8 cellular contexts compared by ENCODE assay signal in the genomic region with DNA sequence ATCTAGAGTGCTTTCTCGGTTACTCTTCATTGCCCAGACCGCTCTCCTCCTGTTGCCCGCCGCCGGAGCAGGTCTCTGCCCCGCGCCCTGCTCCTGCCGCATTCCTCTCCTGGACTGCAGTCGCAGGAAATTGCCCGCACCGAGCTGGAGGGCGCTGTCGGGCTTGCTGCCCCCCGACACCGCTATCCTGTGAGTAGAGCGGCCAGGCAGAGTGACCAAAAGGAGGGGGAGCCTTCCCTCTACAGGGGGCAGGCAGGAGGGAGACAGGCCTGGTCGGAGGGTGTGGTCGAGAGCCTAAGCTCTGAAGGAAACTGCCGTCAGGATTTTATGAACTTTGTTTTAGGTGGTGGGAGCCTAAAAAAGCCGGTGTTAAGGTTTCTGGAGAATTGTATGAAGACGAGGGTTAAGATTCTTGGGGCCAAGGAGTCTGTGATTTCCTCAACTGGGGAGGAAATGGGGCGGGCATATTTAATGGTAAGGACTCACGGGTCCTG. TPM values are rescaled to one million over a fixed set of nuclear protein-coding genes. Genes with fewer than 3 reads are reported as not detected.
DNase-seq lines count a peak whose midpoint lies in the region; ATAC-seq, FAIRE-seq and TF ChIP-seq lines count a peak whose summit lies in the region.

No MANE protein-coding gene starts in this region.

- intact Hi-C loops in pancreas (cut with DNase I), result no loop called here

- no peaks in the 10 kb centered on the region for H3K9me3 Mint-ChIP-seq in WTC11
- peaks cover 14% of the 10 kb centered on the region for H3K9me3 Mint-ChIP-seq in glutamatergic neuron (ENCODE audit: unreplicated experiment)

- H3K27ac Mint-ChIP-seq in WTC11 (peak overlapping the region; percentile 97), glutamatergic neuron (ENCODE audit: unreplicated experiment) (peak overlapping the region; percentile 99)

- peak overlapping the region; percentile 64 to 85 (median 80) for H3K4me3 ChIP-seq in pancreas

- peak overlapping the region; percentile 78 to 89 (median 86) for H3K27ac ChIP-seq in pancreas

- H3K27me3 ChIP-seq in pancreas, result no peaks in the 10 kb centered on the region

- no peak for FAIRE-seq in pancreas (lab: Jason Lieb, UNC)

- peaks cover 7 to 15% (median 7%) of the 10 kb centered on the region in 3 donors for H3K4me1 ChIP-seq in pancreas

- CTCF ChIA-PET in WTC11 (lab: Charles Lee), result interaction anchor here (0.5 to 3.6 kb wide), 68 partner anchors 9 to 399 kb away, joined by 3 to 149 read pairs (median 6); a partner anchor contains a TSS

- DNase-seq in CMK (ENCODE audit: low read depth) (peak; percentile 61), WTC11 (ENCODE audit: low spot score) (peak; percentile 81), glutamatergic neuron (no peak), pancreas (peak in 1 of 6 donors; percentile 55), DMS153 (lab: John Stamatoyannopoulos, UW) (no peak)
- no peak for DNase-seq in stimulated activated naive CD4-positive, alpha-beta T cell treated with Interleukin-2 at 50 U/mL for 16 hours (lab: John Stamatoyannopoulos, UW)

- no peaks in the 10 kb centered on the region for H3K27me3 Mint-ChIP-seq in WTC11 (ENCODE audit: low read depth)
- H3K27me3 Mint-ChIP-seq in glutamatergic neuron (ENCODE audit: unreplicated experiment), result peaks cover 8% of the 10 kb centered on the region

- POLR2A ChIA-PET in WTC11 (lab: Charles Lee), result interaction anchor here (0.6 to 1.8 kb wide), 11 partner anchors 28 to 683 kb away, joined by 3 to 36 read pairs (median 4); no protein-coding TSS in a partner anchor

- H3K4me3 Mint-ChIP-seq in WTC11 (peak overlapping the region; percentile 98), glutamatergic neuron (ENCODE audit: unreplicated experiment) (peak overlapping the region; percentile 100)

- 0% methylated on average over 23 of the region's 23 CpGs for whole genome bisulfite sequencing in pancreas, 2 donors

- TF ChIP-seq CTCF in WTC11 (IDR thresholded peaks at IDR 0.05) (no peak), glutamatergic neuron (IDR thresholded peaks at IDR 0.05; ENCODE audit: partially characterized antibody, unreplicated experiment) (no peak), pancreas (IDR thresholded peaks at IDR 0.05) (no peak)

- no peaks in the 10 kb centered on the region for H3K36me3 ChIP-seq in pancreas

- no peaks in the 10 kb centered on the region for H3K9me3 ChIP-seq in pancreas

- H3K36me3 Mint-ChIP-seq in WTC11 (peaks cover 12% of the 10 kb centered on the region), glutamatergic neuron (ENCODE audit: unreplicated experiment) (peaks cover under 1% of the 10 kb centered on the region)

- ATAC-seq in GM19043 (IDR thresholded peaks at IDR 0.05; ENCODE audit: low read depth, unreplicated experiment) (peak; percentile 21), HG03378 (IDR thresholded peaks at IDR 0.05; ENCODE audit: unreplicated experiment) (peak; percentile 10), WTC11 (peak; percentile 51), pancreas (peak in 2 of 4 donors; percentile 64 to 73)

- H3K4me1 Mint-ChIP-seq in WTC11 (peaks cover 29% of the 10 kb centered on the region), glutamatergic neuron (ENCODE audit: low read depth, unreplicated experiment) (peaks cover 5% of the 10 kb centered on the region)

TF ChIP-seq in WTC11, 78 proteins besides CTCF, POLR2A, EP300 and RAD21:
- 0 out of 2 replicates have a peak, but pooled peaks have one; percentile 37 for TF ChIP-seq CREM (CRISPR knock-in tag; IDR thresholded peaks at IDR 0.05)
- no peak for TF ChIP-seq OVOL2 (CRISPR knock-in tag; IDR thresholded peaks at IDR 0.05; ENCODE audit: borderline replicate concordance)
- TF ChIP-seq, protein P1, sequence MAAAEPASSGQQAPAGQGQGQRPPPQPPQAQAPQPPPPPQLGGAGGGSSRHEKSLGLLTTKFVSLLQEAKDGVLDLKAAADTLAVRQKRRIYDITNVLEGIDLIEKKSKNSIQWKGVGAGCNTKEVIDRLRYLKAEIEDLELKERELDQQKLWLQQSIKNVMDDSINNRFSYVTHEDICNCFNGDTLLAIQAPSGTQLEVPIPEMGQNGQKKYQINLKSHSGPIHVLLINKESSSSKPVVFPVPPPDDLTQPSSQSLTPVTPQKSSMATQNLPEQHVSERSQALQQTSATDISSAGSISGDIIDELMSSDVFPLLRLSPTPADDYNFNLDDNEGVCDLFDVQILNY (CRISPR knock-in tag; IDR thresholded peaks at IDR 0.05), result 0 out of 2 replicates have a peak, but pooled peaks have one; percentile 66
- 0 out of 2 replicates have a peak, but pooled peaks have one; percentile 10 for TF ChIP-seq SP1 (CRISPR knock-in tag; conservative IDR thresholded peaks at IDR 0.05)
- TF ChIP-seq, protein P2, sequence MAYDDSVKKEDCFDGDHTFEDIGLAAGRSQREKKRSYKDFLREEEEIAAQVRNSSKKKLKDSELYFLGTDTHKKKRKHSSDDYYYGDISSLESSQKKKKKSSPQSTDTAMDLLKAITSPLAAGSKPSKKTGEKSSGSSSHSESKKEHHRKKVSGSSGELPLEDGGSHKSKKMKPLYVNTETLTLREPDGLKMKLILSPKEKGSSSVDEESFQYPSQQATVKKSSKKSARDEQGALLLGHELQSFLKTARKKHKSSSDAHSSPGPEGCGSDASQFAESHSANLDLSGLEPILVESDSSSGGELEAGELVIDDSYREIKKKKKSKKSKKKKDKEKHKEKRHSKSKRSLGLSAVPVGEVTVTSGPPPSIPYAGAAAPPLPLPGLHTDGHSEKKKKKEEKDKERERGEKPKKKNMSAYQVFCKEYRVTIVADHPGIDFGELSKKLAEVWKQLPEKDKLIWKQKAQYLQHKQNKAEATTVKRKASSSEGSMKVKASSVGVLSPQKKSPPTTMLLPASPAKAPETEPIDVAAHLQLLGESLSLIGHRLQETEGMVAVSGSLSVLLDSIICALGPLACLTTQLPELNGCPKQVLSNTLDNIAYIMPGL (CRISPR knock-in tag; IDR thresholded peaks at IDR 0.05), result peak; percentile 86
- no peak for TF ChIP-seq JUN (CRISPR knock-in tag; IDR thresholded peaks at IDR 0.05)
- TF ChIP-seq IRF2 (CRISPR knock-in tag; IDR thresholded peaks at IDR 0.05; ENCODE audit: borderline replicate concordance, low read depth), result no peak
- TF ChIP-seq, protein P3, sequence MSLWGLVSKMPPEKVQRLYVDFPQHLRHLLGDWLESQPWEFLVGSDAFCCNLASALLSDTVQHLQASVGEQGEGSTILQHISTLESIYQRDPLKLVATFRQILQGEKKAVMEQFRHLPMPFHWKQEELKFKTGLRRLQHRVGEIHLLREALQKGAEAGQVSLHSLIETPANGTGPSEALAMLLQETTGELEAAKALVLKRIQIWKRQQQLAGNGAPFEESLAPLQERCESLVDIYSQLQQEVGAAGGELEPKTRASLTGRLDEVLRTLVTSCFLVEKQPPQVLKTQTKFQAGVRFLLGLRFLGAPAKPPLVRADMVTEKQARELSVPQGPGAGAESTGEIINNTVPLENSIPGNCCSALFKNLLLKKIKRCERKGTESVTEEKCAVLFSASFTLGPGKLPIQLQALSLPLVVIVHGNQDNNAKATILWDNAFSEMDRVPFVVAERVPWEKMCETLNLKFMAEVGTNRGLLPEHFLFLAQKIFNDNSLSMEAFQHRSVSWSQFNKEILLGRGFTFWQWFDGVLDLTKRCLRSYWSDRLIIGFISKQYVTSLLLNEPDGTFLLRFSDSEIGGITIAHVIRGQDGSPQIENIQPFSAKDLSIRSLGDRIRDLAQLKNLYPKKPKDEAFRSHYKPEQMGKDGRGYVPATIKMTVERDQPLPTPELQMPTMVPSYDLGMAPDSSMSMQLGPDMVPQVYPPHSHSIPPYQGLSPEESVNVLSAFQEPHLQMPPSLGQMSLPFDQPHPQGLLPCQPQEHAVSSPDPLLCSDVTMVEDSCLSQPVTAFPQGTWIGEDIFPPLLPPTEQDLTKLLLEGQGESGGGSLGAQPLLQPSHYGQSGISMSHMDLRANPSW (CRISPR knock-in tag; conservative IDR thresholded peaks at IDR 0.05; ENCODE audit: low read depth), result no peak
- no peak for TF ChIP-seq ATF1 (CRISPR knock-in tag; IDR thresholded peaks at IDR 0.05)

RNA-seq across cellular contexts. Expression of a gene that starts 0.5 kb away (rescaled TPM):
- total RNA-seq in WTC11 (2021), result 22.5 to 23.5 TPM (median 22.9 TPM) in 3 replicates
- total RNA-seq in glutamatergic neuron (ENCODE audit: unreplicated experiment), result 23.4 TPM
- total RNA-seq in pancreas, result 1 to 10 TPM; 2.8 to 8.5 (median 4.5) TPM
- 1 to 10 TPM; 2.4 to 4.0 TPM for polyA plus RNA-seq in pancreas

Comparison
In these comparisons a context has a peak if more than half of its experiments do, and no peak if none do; other contexts are left out.
1. DNase-seq: peak in CMK (single experiment) and WTC11 (single experiment); none in glutamatergic neuron (single experiment), stimulated activated naive CD4-positive, alpha-beta T cell treated with Interleukin-2 at 50 U/mL for 16 hours (single experiment) and DMS153 (single experiment).